Comparison of ENCODE assay signal across 30 cellular contexts in genomic region chr5:55820488-55820887, GRCh38. TPM values are rescaled to one million over a fixed set of nuclear protein-coding genes. Genes with fewer than 3 reads are reported as not detected.
"Had no signal": no experiment of that assay in that cellular context is flagged by ENCODE, and none has a peak within 500 bp of the region (broad histone marks: within the 10 kb centered on the region; RNA-seq: fewer than 3 reads in every experiment).

No MANE protein-coding gene starts in this region.

- H3K27ac Mint-ChIP-seq: activated CD8-positive, alpha-beta T cell treated with anti-CD3 and anti-CD28 coated beads, Interleukin-2, amount 10 ng/mL, durations not matched to agents 7 days and 5 days; activated naive CD8-positive, alpha-beta T cell treated with anti-CD3 and anti-CD28 coated beads, Interleukin-2, amount 10 ng/mL, durations not matched to agents 7 days and 5 days; brain; T-helper 17 cell; WTC11 had no signal

- H3K36me3 Mint-ChIP-seq: activated naive CD8-positive, alpha-beta T cell treated with anti-CD3 and anti-CD28 coated beads, Interleukin-2, amount 10 ng/mL, durations not matched to agents 7 days and 5 days; brain; WTC11 had no signal

- H3K27ac ChIP-seq: adrenal gland, SJCRH30 had no signal

- H3K9me3 ChIP-seq: adrenal gland, SJCRH30 had no signal

- H3K4me3 Mint-ChIP-seq: activated CD8-positive, alpha-beta T cell treated with anti-CD3 and anti-CD28 coated beads, Interleukin-2, amount 10 ng/mL, durations not matched to agents 7 days and 5 days had no signal

- H3K4me1 Mint-ChIP-seq: brain had no signal

- H3K9me3 Mint-ChIP-seq: activated naive CD8-positive, alpha-beta T cell treated with anti-CD3 and anti-CD28 coated beads, Interleukin-2, amount 10 ng/mL, durations not matched to agents 7 days and 5 days; brain; WTC11 had no signal

- ATAC-seq: activated CD8-positive, alpha-beta T cell treated with anti-CD3 and anti-CD28 coated beads, Interleukin-2, amount 10 ng/mL, durations not matched to agents 7 days and 5 days; K562; Panc1; T-helper 17 cell had no signal

- H3K36me3 ChIP-seq: adrenal gland, SJCRH30 had no signal

- H3K27me3 ChIP-seq: SJCRH30 had no signal

- H3K4me3 ChIP-seq: adrenal gland, K562, SJCRH30 had no signal

- DNase-seq: activated CD4-positive, alpha-beta T cell treated with anti-CD3 and anti-CD28 coated beads for 48 hours; activated CD4-positive, alpha-beta T cell treated with anti-CD3 and anti-CD28 coated beads, Interleukin-2, amount 50 U/mL, for 4 hours; activated CD4-positive, CD25-positive, alpha-beta regulatory T cell treated with anti-CD3 and anti-CD28 coated beads, Interleukin-2, amount 50 U/mL, for 72 hours; activated CD8-positive, alpha-beta memory T cell treated with anti-CD3 and anti-CD28 coated beads, Interleukin-2, amount 50 U/mL, for 48 hours; activated CD8-positive, alpha-beta T cell treated with anti-CD3 and anti-CD28 coated beads, Interleukin-2, amount 10 ng/mL, durations not matched to agents 7 days and 5 days; activated naive CD4-positive, alpha-beta T cell treated with anti-CD3 and anti-CD28 coated beads, Interleukin-2, amount 50 U/mL, for 16 hours; activated naive CD8-positive, alpha-beta T cell treated with anti-CD3 and anti-CD28 coated beads, Interleukin-2, amount 10 ng/mL, durations not matched to agents 7 days and 5 days; activated T-cell treated with anti-CD3 and anti-CD28 coated beads, Interleukin-2, amount 50 U/mL, for 1 hour; adrenal gland; aorta; Karpas-422; NCI-H1105 treated with DMSO at 0.1 percent for 48 hours; NCI-H1436 treated with DMSO at 0.1 percent for 48 hours; NCI-H187; NCI-H2107; NCI-H2171 treated with DMSO at 0.1 percent for 48 hours; NCI-H226; NCI-H510A; NCI-H526 treated with DMSO at 0.1 percent for 48 hours; NCI-H82; OCI-M1; Right ventricle myocardium superior; RPMI8226; SJCRH30; T-helper 17 cell; T-helper 9 cell had no signal

- H3K4me1 ChIP-seq: SJCRH30 had no signal

RNA-seq across cellular contexts. Expression of gene IL31RA, which starts 30.7 kb away (rescaled TPM):
- total RNA-seq: activated CD8-positive, alpha-beta T cell treated with anti-CD3 and anti-CD28 coated beads, Interleukin-2, amount 10 ng/mL, durations not matched to agents 7 days and 5 days; activated naive CD8-positive, alpha-beta T cell treated with anti-CD3 and anti-CD28 coated beads, Interleukin-2, amount 10 ng/mL, durations not matched to agents 7 days and 5 days; adrenal gland; K562; Right ventricle myocardium superior; T-helper 17 cell; WTC11 had no signal
- polyA plus RNA-seq: K562 had no signal
